Comparison of ENCODE assay signal across 19 cellular contexts in the genomic region with DNA sequence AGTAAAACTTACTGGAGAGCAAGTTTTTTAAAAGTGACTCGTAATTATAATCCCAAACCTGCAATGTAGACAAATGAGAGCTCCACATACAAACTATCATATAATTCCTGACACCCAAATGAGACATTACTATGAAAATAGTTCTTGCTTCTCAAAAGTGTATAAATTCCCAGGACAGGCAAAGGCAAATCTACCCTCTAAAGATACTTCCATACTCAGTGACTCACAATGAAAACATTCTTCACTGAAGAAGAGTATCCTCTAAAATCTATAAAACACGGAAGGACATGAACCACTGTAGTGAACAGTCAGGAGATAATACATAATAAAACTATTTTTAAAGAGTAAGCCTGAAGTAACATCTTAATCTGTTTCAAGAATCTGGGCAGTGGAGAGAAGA.
A peak's percentile ranks its signal among the peaks of the same experiment; 100 is the strongest.
DNase-seq lines count a peak whose midpoint lies in the region; ATAC-seq, FAIRE-seq and TF ChIP-seq lines count a peak whose summit lies in the region.
"Had no signal": no experiment of that assay in that cellular context is flagged by ENCODE, and none has a peak within 500 bp of the region (broad histone marks: within the 10 kb centered on the region; RNA-seq: fewer than 3 reads in every experiment).

No MANE protein-coding gene starts in this region.

- H3K4me3 ChIP-seq in astrocyte of the spinal cord (ENCODE audit: low read depth, low read length) (no peak overlapping the region), skeletal muscle cell (ENCODE audit: low read depth, low read length) (no peak overlapping the region), transverse colon (no peak overlapping the region)
- H3K4me3 ChIP-seq: Peyer's patch had no signal

- TF ChIP-seq CTCF in astrocyte of the spinal cord (IDR thresholded peaks at IDR 0.05; ENCODE audit: low read depth, low read length) (no peak), foreskin keratinocyte (conservative IDR thresholded peaks at IDR 0.05) (no peak), transverse colon (IDR thresholded peaks at IDR 0.05) (no peak)

- TF ChIP-seq EP300 in transverse colon (IDR thresholded peaks at IDR 0.05; ENCODE audit: low read depth) = no peak

- no peak for FAIRE-seq in HTR-8/SVneo (lab: Jason Lieb, UNC)

- intact Hi-C loops in transverse colon (cut with DNase I; ENCODE audit: low total_unique reads) = no loop called here

- H3K27me3 ChIP-seq in foreskin keratinocyte = no peaks in the 10 kb centered on the region
- H3K27me3 ChIP-seq in transverse colon = no peaks in the 10 kb centered on the region
- H3K27me3 ChIP-seq: Peyer's patch had no signal

- H3K9me3 ChIP-seq in transverse colon = no peaks in the 10 kb centered on the region
- H3K9me3 ChIP-seq: Peyer's patch, SK-N-SH had no signal

- no peaks in the 10 kb centered on the region for H3K36me3 ChIP-seq in transverse colon
- H3K36me3 ChIP-seq: Peyer's patch had no signal

- no peak for TF ChIP-seq POLR2A in transverse colon (IDR thresholded peaks at IDR 0.05)

- DNase-seq in HTR-8/SVneo (ENCODE audit: insufficient read length, low spot score) = peak; percentile 7
- DNase-seq in astrocyte of the spinal cord (ENCODE audit: low read depth, low spot score) = peak; percentile 20
- peak; percentile 53 to 79 for DNase-seq in foreskin keratinocyte
- peak; percentile 21 for DNase-seq in skeletal muscle cell (ENCODE audit: low read depth)
- DNase-seq in dermis blood vessel endothelial cell = no peak
- no peak for DNase-seq in left lobe of liver (ENCODE audit: low spot score)
- DNase-seq in transverse colon = no peak
- no peak for DNase-seq in D341Med (ENCODE audit: low spot score)
- DNase-seq: AML-193, COR-L47, GF-D8, GOT3, NCI-H1105 treated with DMSO at 0.1 percent for 48 hours, NCI-H1694 treated with DMSO at 0.1 percent for 48 hours, Peyer's patch, SHP77, SK-N-SH, T-cell had no signal

- peak; percentile 73 for ATAC-seq in foreskin keratinocyte
- ATAC-seq in left lobe of liver = no peak
- ATAC-seq: HCT116, T-cell had no signal

- H3K27ac ChIP-seq in foreskin keratinocyte (peak overlapping the region; percentile 44), transverse colon (no peak overlapping the region)
- H3K27ac ChIP-seq: Peyer's patch had no signal

- WGBS in transverse colon (ENCODE audit: low coverage in 1 of 2), 2 donors = 42 to 50% methylated on average over 2 of the region's 2 CpGs

- in situ Hi-C loops in astrocyte of the spinal cord (cut with HindIII; ENCODE audit: low sequenced_read_pairs) (no loop called here), transverse colon (cut with MboI; ENCODE audit: low pct_ligation_motif_present in 1 of 4, low pct_unique_long_range_greater_than_20kb in 1 of 4, low sequenced_read_pairs in 3 of 4) (no loop called here)

- H3K4me1 ChIP-seq in foreskin keratinocyte = peaks cover 26% of the 10 kb centered on the region
- H3K4me1 ChIP-seq in transverse colon = peaks cover 0 to 15% (median 6%) of the 10 kb centered on the region in 4 donors
- H3K4me1 ChIP-seq: Peyer's patch had no signal

Comparison
In these comparisons a context has a peak if more than half of its experiments do, and no peak if none do; other contexts are left out.
1. DNase-seq: peak in HTR-8/SVneo (single experiment), astrocyte of the spinal cord (single experiment), foreskin keratinocyte (2 of 2) and skeletal muscle cell (single experiment); none in dermis blood vessel endothelial cell (single experiment), left lobe of liver (single experiment), transverse colon (single experiment) and D341Med (single experiment).